In the genomic region with DNA sequence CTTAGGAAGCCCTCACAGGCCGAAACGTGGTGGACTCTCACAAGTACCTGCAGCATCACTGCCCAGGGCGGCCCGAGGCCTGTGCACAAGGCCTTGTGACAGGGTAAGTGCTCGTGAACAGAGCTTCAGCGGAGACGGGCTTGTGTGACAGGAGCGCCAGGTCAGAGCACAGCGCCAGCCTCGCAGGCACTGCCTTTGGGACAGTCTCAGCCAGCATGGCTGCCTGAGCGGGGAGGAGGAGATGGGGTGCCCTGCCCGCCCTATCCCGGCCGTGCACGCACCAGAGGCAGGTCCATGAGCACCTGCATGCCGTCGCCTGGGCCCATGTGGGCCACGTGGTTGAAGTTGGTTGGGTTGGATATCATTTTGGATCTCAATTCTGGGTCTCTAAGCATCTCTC, we compare ENCODE assay signal across 21 cellular contexts. TPM values are rescaled to one million over a fixed set of nuclear protein-coding genes. Genes with fewer than 3 reads are reported as not detected.
"Had no signal": no experiment of that assay in that cellular context is flagged by ENCODE, and none has a peak within 500 bp of the region (broad histone marks: within the 10 kb centered on the region; RNA-seq: fewer than 3 reads in every experiment).

No MANE protein-coding gene starts in this region.

- H3K27me3 ChIP-seq: dorsolateral prefrontal cortex, right atrium auricular region, sigmoid colon, stomach, thyroid gland had no signal

- FAIRE-seq: colon, frontal cortex, keratinocyte had no signal

- H3K9me3 Mint-ChIP-seq: naive thymus-derived CD8-positive, alpha-beta T cell; stimulated activated effector memory CD8-positive, alpha-beta T cell treated with anti-CD3 and anti-CD28 coated beads, Interleukin-12 subunit alpha, Interleukin-12 subunit beta, amount 100 ng/mL, for 72 hours had no signal

- H3K27me3 Mint-ChIP-seq: naive thymus-derived CD8-positive, alpha-beta T cell had no signal

- H3K36me3 ChIP-seq: neutrophil had no signal

- H3K9me3 ChIP-seq: neutrophil, prostate gland, right atrium auricular region, sigmoid colon, stomach, thyroid gland had no signal

- H3K79me2 ChIP-seq: parathyroid adenoma had no signal

- H3K9ac ChIP-seq: parathyroid adenoma had no signal

- H2AFZ ChIP-seq: parathyroid adenoma had no signal

- H3K27ac Mint-ChIP-seq: naive thymus-derived CD8-positive, alpha-beta T cell; stimulated activated effector memory CD8-positive, alpha-beta T cell treated with anti-CD3 and anti-CD28 coated beads, Interleukin-12 subunit alpha, Interleukin-12 subunit beta, amount 100 ng/mL, for 72 hours had no signal

- H3K4me3 ChIP-seq: dorsolateral prefrontal cortex, prostate gland, right atrium auricular region, sigmoid colon, stomach, thyroid gland had no signal

- H3K4me3 Mint-ChIP-seq: naive thymus-derived CD8-positive, alpha-beta T cell; stimulated activated effector memory CD8-positive, alpha-beta T cell treated with anti-CD3 and anti-CD28 coated beads, Interleukin-12 subunit alpha, Interleukin-12 subunit beta, amount 100 ng/mL, for 72 hours had no signal

- DNase-seq: effector CD4-positive, alpha-beta T cell; mammary epithelial cell; mesendoderm; midbrain; naive thymus-derived CD8-positive, alpha-beta T cell; sigmoid colon; stimulated activated CD4-positive, alpha-beta T cell treated with anti-CD3 and anti-CD28 coated beads, Interleukin-2, amount 100 ng/mL, for 24 hours; stimulated activated CD4-positive, alpha-beta T cell treated with anti-CD3 and anti-CD28 coated beads, Interleukin-4, amount 100 ng/mL, for 24 hours; stimulated activated naive CD4-positive, alpha-beta T cell treated with Interleukin-2 at 50 U/mL for 16 hours; stomach; thyroid gland; trophoblast cell had no signal

- ATAC-seq: naive thymus-derived CD8-positive, alpha-beta T cell; stimulated activated effector memory CD8-positive, alpha-beta T cell treated with anti-CD3 and anti-CD28 coated beads, Interleukin-12 subunit alpha, Interleukin-12 subunit beta, amount 100 ng/mL, for 72 hours had no signal

- H3K36me3 Mint-ChIP-seq: naive thymus-derived CD8-positive, alpha-beta T cell; stimulated activated effector memory CD8-positive, alpha-beta T cell treated with anti-CD3 and anti-CD28 coated beads, Interleukin-12 subunit alpha, Interleukin-12 subunit beta, amount 100 ng/mL, for 72 hours had no signal

- H3K4me1 Mint-ChIP-seq: stimulated activated effector memory CD8-positive, alpha-beta T cell treated with anti-CD3 and anti-CD28 coated beads, Interleukin-12 subunit alpha, Interleukin-12 subunit beta, amount 100 ng/mL, for 72 hours had no signal

- H3K27ac ChIP-seq: neutrophil, parathyroid adenoma, prostate gland, right atrium auricular region, sigmoid colon, stomach had no signal

- H3K4me1 ChIP-seq: parathyroid adenoma had no signal

RNA-seq across cellular contexts. Expression of a gene that starts 16.9 kb away (rescaled TPM):
- total RNA-seq: sigmoid colon had no signal
- polyA plus RNA-seq: mammary epithelial cell had no signal
